In the genomic region with DNA sequence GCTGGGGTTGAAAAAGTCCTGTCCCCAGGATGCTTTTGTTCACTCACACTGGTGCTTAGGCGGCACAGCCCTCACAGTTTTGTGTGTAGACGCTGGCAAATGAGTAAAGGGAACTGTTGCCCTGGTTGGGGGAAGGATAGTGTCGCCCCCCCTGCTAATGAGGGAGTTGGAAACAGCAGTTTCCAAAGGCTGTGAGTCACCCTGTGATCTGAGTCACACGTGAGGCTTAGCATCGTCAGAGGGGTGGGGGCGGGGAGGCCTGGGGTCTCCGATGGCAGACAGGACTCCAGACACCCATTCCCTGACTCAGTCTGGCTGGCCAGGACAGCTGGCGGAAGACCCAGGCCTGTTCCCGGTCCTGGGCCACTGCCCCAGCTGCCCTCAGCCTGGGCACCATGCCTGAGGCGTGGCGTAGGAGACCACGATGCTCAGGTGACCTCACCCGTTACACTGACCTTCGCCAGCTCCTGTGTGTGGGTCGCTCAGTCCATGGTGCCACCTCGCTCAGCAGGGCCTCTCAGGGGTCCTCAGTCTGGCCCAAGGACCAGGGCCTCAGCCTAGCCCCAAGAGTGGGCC, we compare ENCODE assay signal across 8 cellular contexts. TPM values are rescaled to one million over a fixed set of nuclear protein-coding genes. Genes with fewer than 3 reads are reported as not detected.
A peak's percentile ranks its signal among the peaks of the same experiment; 100 is the strongest.
DNase-seq lines count a peak whose midpoint lies in the region; ATAC-seq, FAIRE-seq and TF ChIP-seq lines count a peak whose summit lies in the region.

No MANE protein-coding gene starts in this region.

- DNase-seq in KBM-7, result peak; percentile 27
- DNase-seq in activated T-cell treated with anti-CD3 and anti-CD28 coated beads, Interleukin-2, amount 50 U/mL, for 24 hours, result peak; percentile 74
- peak; percentile 21 for DNase-seq in foreskin melanocyte
- DNase-seq in gastrocnemius medialis, result peak; percentile 91 to 98
- no peak for DNase-seq in GM12891 (ENCODE audit: insufficient read length, low spot score)
- DNase-seq in COR-L47 (lab: John Stamatoyannopoulos, UW), result no peak

- H3K36me3 ChIP-seq in gastrocnemius medialis, result peaks cover under 1 to 14% of the 10 kb centered on the region in 2 donors

- TF ChIP-seq CTCF in gastrocnemius medialis (IDR thresholded peaks at IDR 0.05 in 4 of 5, conservative IDR thresholded peaks at IDR 0.05 in 1 of 5), result no peak

- H3K4me1 ChIP-seq in gastrocnemius medialis, result peaks cover 42 to 46% of the 10 kb centered on the region in 2 donors

- H3K27me3 ChIP-seq in gastrocnemius medialis, result no peaks in the 10 kb centered on the region

- ATAC-seq in gastrocnemius medialis, result peak; percentile 27 to 29
- no peak for ATAC-seq in HG03139 (IDR thresholded peaks at IDR 0.05; ENCODE audit: unreplicated experiment)
- ATAC-seq in HG03175 (IDR thresholded peaks at IDR 0.05; ENCODE audit: unreplicated experiment), result no peak

- H3K27me3 Mint-ChIP-seq in activated T-cell treated with anti-CD3 and anti-CD28 coated beads, Interleukin-2, amount 50 U/mL, for 24 hours, result no peaks in the 10 kb centered on the region

- peaks cover 59% of the 10 kb centered on the region for H3K4me1 Mint-ChIP-seq in activated T-cell treated with anti-CD3 and anti-CD28 coated beads, Interleukin-2, amount 50 U/mL, for 24 hours (ENCODE audit: low read depth)

- no peaks in the 10 kb centered on the region for H3K9me3 ChIP-seq in gastrocnemius medialis

- peak overlapping the region; percentile 49 for H3K4me3 Mint-ChIP-seq in activated T-cell treated with anti-CD3 and anti-CD28 coated beads, Interleukin-2, amount 50 U/mL, for 24 hours

- TF ChIP-seq POLR2A in gastrocnemius medialis (IDR thresholded peaks at IDR 0.05) (no peak), GM12891 (IDR thresholded peaks at IDR 0.05; ENCODE audit: low read depth, low read length) (no peak)

- intact Hi-C loops in gastrocnemius medialis (cut with DNase I; ENCODE audit: low total_unique reads), result loop anchor here (1.0 to 10.0 kb wide), 10 partner anchors 119 to 1826 kb away; a partner anchor contains a TSS

- H3K9me3 Mint-ChIP-seq in activated T-cell treated with anti-CD3 and anti-CD28 coated beads, Interleukin-2, amount 50 U/mL, for 24 hours, result no peaks in the 10 kb centered on the region

- peak overlapping the region in 1 of 4 donors; percentile 93 for H3K27ac ChIP-seq in gastrocnemius medialis

- peaks cover 17% of the 10 kb centered on the region for H3K36me3 Mint-ChIP-seq in activated T-cell treated with anti-CD3 and anti-CD28 coated beads, Interleukin-2, amount 50 U/mL, for 24 hours (ENCODE audit: low read depth)

- H3K4me3 ChIP-seq in gastrocnemius medialis, result peak overlapping the region; percentile 58 to 91 (median 82)

- in situ Hi-C loops in KBM-7 (cut with MboI; ENCODE audit: low pct_unique_long_range_greater_than_20kb, low sequenced_read_pairs) (no loop called here), gastrocnemius medialis (cut with MboI; ENCODE audit: low sequenced_read_pairs in 4 of 4) (no loop called here)

- peak overlapping the region; percentile 89 for H3K27ac Mint-ChIP-seq in activated T-cell treated with anti-CD3 and anti-CD28 coated beads, Interleukin-2, amount 50 U/mL, for 24 hours

- FAIRE-seq in GM12891 (lab: Jason Lieb, UNC), result no peak

TF ChIP-seq in GM12891, 5 proteins besides CTCF, POLR2A, EP300 and RAD21:
- TF ChIP-seq POU2F2 (IDR thresholded peaks at IDR 0.05; ENCODE audit: low read depth, low read length), result no peak
- TF ChIP-seq POLR2AphosphoS5 (IDR thresholded peaks at IDR 0.05; ENCODE audit: low read depth, low read length), result no peak
- TF ChIP-seq TAF1 (IDR thresholded peaks at IDR 0.05; ENCODE audit: low read depth, low read length), result no peak
- no peak for TF ChIP-seq PAX5 (IDR thresholded peaks at IDR 0.05; ENCODE audit: insufficient read depth, low read length, severe bottlenecking)
- no peak for TF ChIP-seq SPI1 (IDR thresholded peaks at IDR 0.05; ENCODE audit: low read depth, low read length)

RNA-seq across cellular contexts. Expression of a gene that starts 2.9 kb away (rescaled TPM):
- 100 to 1,000 TPM in 3 of 4 donors, 10 to 100 TPM in 1; 75.3 to 187 (median 128) TPM for total RNA-seq in gastrocnemius medialis
- 7.7 TPM for polyA plus RNA-seq in GM12891 (2012; ENCODE audit: low read depth, missing spikeins)

RNA-seq across cellular contexts. Expression of a gene that starts 34.4 kb away (rescaled TPM):
- under 1 TPM in 1 of 4 donors, not detected in 3; 0.04 TPM for total RNA-seq in gastrocnemius medialis
- not detected for polyA plus RNA-seq in GM12891 (2012; ENCODE audit: low read depth, missing spikeins)

Comparison
In these comparisons a context has a peak if more than half of its experiments do, and no peak if none do; other contexts are left out.
1. DNase-seq: peak in KBM-7 (single experiment), activated T-cell treated with anti-CD3 and anti-CD28 coated beads, Interleukin-2, amount 50 U/mL, for 24 hours (single experiment), foreskin melanocyte (single experiment) and gastrocnemius medialis (2 of 2); none in GM12891 (single experiment) and COR-L47 (single experiment).
2. ATAC-seq: peak in gastrocnemius medialis (2 of 2); none in HG03139 (single experiment) and HG03175 (single experiment).